ENCODE assay signal across 8 cellular contexts in genomic region chr14:69625299-69626131, GRCh38. TPM values are rescaled to one million over a fixed set of nuclear protein-coding genes. Genes with fewer than 3 reads are reported as not detected.
DNase-seq lines count a peak whose midpoint lies in the region; ATAC-seq, FAIRE-seq and TF ChIP-seq lines count a peak whose summit lies in the region.

No MANE protein-coding gene starts in this region.

- H3K9me1 ChIP-seq in IMR-90 (ENCODE audit: insufficient read depth, low read length) = peaks cover 26% of the 10 kb centered on the region

- H3K14ac ChIP-seq in IMR-90 (replicated peaks; ENCODE audit: low read depth, low read length) = peak overlapping the region; percentile 93

- H3K36me3 Mint-ChIP-seq in activated CD8-positive, alpha-beta memory T cell treated with anti-CD3 and anti-CD28 coated beads, Interleukin-2, amount 10 ng/mL, durations not matched to agents 7 days and 5 days = peaks cover 13% of the 10 kb centered on the region

- no peak overlapping the region for H3K56ac ChIP-seq in IMR-90 (ENCODE audit: extremely low read depth, insufficient read depth, low read length)

- peak; percentile 84 for ATAC-seq in IMR-90 (ENCODE audit: low read depth)
- ATAC-seq in activated CD8-positive, alpha-beta memory T cell treated with anti-CD3 and anti-CD28 coated beads, Interleukin-2, amount 10 ng/mL, durations not matched to agents 7 days and 5 days = peak; percentile 91
- ATAC-seq in esophagus mucosa = peak; percentile 70

- POLR2A ChIA-PET in IMR-90 (lab: Charles Lee; ENCODE audit: unreplicated experiment) = interaction anchor here (0.7 kb wide), 1 partner anchor 9 kb away, joined by 3 read pairs; no protein-coding TSS in a partner anchor

- peak overlapping the region; percentile 58 for H3K4me3 Mint-ChIP-seq in activated CD8-positive, alpha-beta memory T cell treated with anti-CD3 and anti-CD28 coated beads, Interleukin-2, amount 10 ng/mL, durations not matched to agents 7 days and 5 days

- no peaks in the 10 kb centered on the region for H3K9me3 Mint-ChIP-seq in activated CD8-positive, alpha-beta memory T cell treated with anti-CD3 and anti-CD28 coated beads, Interleukin-2, amount 10 ng/mL, durations not matched to agents 7 days and 5 days (ENCODE audit: low read depth)

- DNase-seq in C1 segment of cervical spinal cord (lab: John Stamatoyannopoulos, UW) = peak in 9 of 14 donors; percentile 37 to 64 (median 44)
- peak; percentile 69 for DNase-seq in GM20000 (ENCODE audit: low spot score)
- DNase-seq in IMR-90 = peak; percentile 66
- peak; percentile 95 for DNase-seq in activated CD8-positive, alpha-beta memory T cell treated with anti-CD3 and anti-CD28 coated beads, Interleukin-2, amount 10 ng/mL, durations not matched to agents 7 days and 5 days
- DNase-seq in pulmonary artery endothelial cell (ENCODE audit: low read depth, low spot score) = peak; percentile 46
- no peak for DNase-seq in SK-N-DZ (ENCODE audit: low spot score)
- no peak for DNase-seq in D721Med (ENCODE audit: insufficient read length, low spot score)

- H4K5ac ChIP-seq in IMR-90 (ENCODE audit: low read depth, low read length) = peak overlapping the region; percentile 83; the same call in 1 of the 2 replicates

- H3K4me1 Mint-ChIP-seq in activated CD8-positive, alpha-beta memory T cell treated with anti-CD3 and anti-CD28 coated beads, Interleukin-2, amount 10 ng/mL, durations not matched to agents 7 days and 5 days = peaks cover 92% of the 10 kb centered on the region

- H4K8ac ChIP-seq in IMR-90 (ENCODE audit: low read depth in 2 of 2, low read length in 2 of 2) = peak overlapping the region; percentile 62 to 89

- dilution Hi-C loops in IMR-90 (cut with HindIII; ENCODE audit: low sequenced_read_pairs, unreplicated experiment) = no loop called here

- intact Hi-C loops in IMR-90 (cut with micrococcal nuclease) = no loop called here

- TF ChIP-seq POLR2A in IMR-90 (IDR thresholded peaks at IDR 0.05; ENCODE audit: low read depth, low read length) = no peak

- no peaks in the 10 kb centered on the region for H3K27me3 Mint-ChIP-seq in activated CD8-positive, alpha-beta memory T cell treated with anti-CD3 and anti-CD28 coated beads, Interleukin-2, amount 10 ng/mL, durations not matched to agents 7 days and 5 days

- H4K91ac ChIP-seq in IMR-90 (ENCODE audit: insufficient read depth, low read depth, low read length) = peak overlapping the region; percentile 50

- H3K23ac ChIP-seq in IMR-90 (ENCODE audit: low read depth, low read length) = peak overlapping the region; percentile 88

- H3K4ac ChIP-seq in IMR-90 (ENCODE audit: low read depth, low read length) = peak overlapping the region; percentile 67

- BruUV-seq in IMR-90 (replicated peaks; lab: Mats Ljungman, UMichigan) = no TSS peak

- no peaks in the 10 kb centered on the region for H3K27me3 ChIP-seq in IMR-90 (ENCODE audit: control insufficient read depth, insufficient read depth, low read length)

- peaks cover 39% of the 10 kb centered on the region for H4K20me1 ChIP-seq in IMR-90 (ENCODE audit: insufficient read depth, low read length)

- peaks cover 20% of the 10 kb centered on the region for H3K4me1 ChIP-seq in IMR-90 (ENCODE audit: control insufficient read depth, insufficient read depth, low read length)

- H2AK5ac ChIP-seq in IMR-90 (ENCODE audit: low read depth, low read length) = peak overlapping the region; percentile 76

- peak overlapping the region; percentile 74 for H2BK5ac ChIP-seq in IMR-90 (ENCODE audit: low read depth, low read length, poor library complexity, severe bottlenecking)

- peak overlapping the region; percentile 67 for H3K18ac ChIP-seq in IMR-90 (ENCODE audit: low read depth, low read length)

- H2AK9ac ChIP-seq in IMR-90 (replicated peaks; ENCODE audit: low read depth, low read length, poor library complexity) = peak overlapping the region; percentile 86

- peak overlapping the region; percentile 64; the same call in 1 of the 3 replicates for H2BK15ac ChIP-seq in IMR-90 (ENCODE audit: low read depth, low read length)

- H3K4me2 ChIP-seq in IMR-90 (ENCODE audit: low read depth, low read length) = peak overlapping the region; percentile 67; the same call in 1 of the 2 replicates

- TF ChIP-seq CTCF in GM20000 (IDR thresholded peaks at IDR 0.05; ENCODE audit: extremely low read depth, missing control alignments) (no peak), IMR-90 (conservative IDR thresholded peaks at IDR 0.05; ENCODE audit: low read depth, low read length) (no peak), D721Med (IDR thresholded peaks at IDR 0.05; ENCODE audit: insufficient read depth, missing control alignments) (no peak)

- no peak for FAIRE-seq in D721Med (lab: Jason Lieb, UNC)

- peak overlapping the region; percentile 45 for H2AFZ ChIP-seq in IMR-90 (replicated peaks; ENCODE audit: low read length, poor library complexity)

- no peaks in the 10 kb centered on the region for H3K36me3 ChIP-seq in IMR-90 (ENCODE audit: control insufficient read depth, insufficient read depth, low read length)

- H2BK120ac ChIP-seq in IMR-90 (ENCODE audit: low read depth, low read length) = peak overlapping the region; percentile 67

- peaks cover 34 to 85% of the 10 kb centered on the region in 2 experiments for H3K79me1 ChIP-seq in IMR-90 (ENCODE audit: low read depth in 1 of 2, low read length in 2 of 2)

- no peak for TF ChIP-seq RAD21 in IMR-90 (IDR thresholded peaks at IDR 0.05; ENCODE audit: low read length)

- CTCF ChIA-PET in IMR-90 (lab: Yijun Ruan, JAX) = interaction anchor here (0.6 kb wide), 1 partner anchor 23 kb away, joined by 3 read pairs; no protein-coding TSS in a partner anchor
- CTCF ChIA-PET in activated CD8-positive, alpha-beta memory T cell treated with anti-CD3 and anti-CD28 coated beads, Interleukin-2, amount 10 ng/mL, durations not matched to agents 7 days and 5 days (lab: Charles Lee) = interaction anchor here (0.8 to 1.9 kb wide), 8 partner anchors 9 to 102 kb away, joined by 3 to 16 read pairs (median 4); partner anchors contain the start of gene SUSD6

- no peak overlapping the region for H3K9ac ChIP-seq in IMR-90 (ENCODE audit: low read depth, low read length)

- H2BK20ac ChIP-seq in IMR-90 (ENCODE audit: low read depth, low read length) = peak overlapping the region; percentile 43; the same call in 1 of the 2 replicates

- H3K27ac ChIP-seq in IMR-90 (ENCODE audit: insufficient read depth, low read length) = peak overlapping the region; percentile 18

- in situ Hi-C loops in IMR-90 (cut with MboI; ENCODE audit: low sequenced_read_pairs) = no loop called here

- H3K4me3 ChIP-seq in IMR-90 (ENCODE audit: insufficient read depth, low read depth, low read length) = no peak overlapping the region

- H3K27ac Mint-ChIP-seq in activated CD8-positive, alpha-beta memory T cell treated with anti-CD3 and anti-CD28 coated beads, Interleukin-2, amount 10 ng/mL, durations not matched to agents 7 days and 5 days = peak overlapping the region; percentile 96

- H3K9me3 ChIP-seq in IMR-90 (ENCODE audit: control insufficient read depth, insufficient read depth, low read length) = no peaks in the 10 kb centered on the region

- WGBS in IMR-90 (ENCODE audit: extremely low coverage in 2 of 2, insufficient read length in 1 of 2), 2 experiments = no CpG with 5 or more reads among the region's 11 CpGs

TF ChIP-seq in IMR-90, 13 proteins besides CTCF, POLR2A, EP300 and RAD21:
- TF ChIP-seq MAZ (IDR thresholded peaks at IDR 0.05; ENCODE audit: borderline replicate concordance, low read depth, low read length) = no peak
- no peak for TF ChIP-seq CHD1 (IDR thresholded peaks at IDR 0.05; ENCODE audit: low read depth, low read length)
- no peak for TF ChIP-seq SMC3 (IDR thresholded peaks at IDR 0.05; ENCODE audit: low read depth, low read length)
- TF ChIP-seq RFX5 (IDR thresholded peaks at IDR 0.05; ENCODE audit: low read depth, low read length) = no peak
- TF ChIP-seq BHLHE40 (IDR thresholded peaks at IDR 0.05; ENCODE audit: low read depth, low read length) = no peak
- TF ChIP-seq MAFK (IDR thresholded peaks at IDR 0.05; ENCODE audit: low read depth, low read length) = no peak
- TF ChIP-seq RCOR1 (IDR thresholded peaks at IDR 0.05; ENCODE audit: insufficient replicate concordance, low read length) = no peak
- no peak for TF ChIP-seq MXI1 (IDR thresholded peaks at IDR 0.05; ENCODE audit: borderline replicate concordance, low read depth, low read length)

RNA-seq across cellular contexts. Expression of gene SUSD6, which starts 14.1 kb away (rescaled TPM):
- total RNA-seq in IMR-90 (2012; rRNA removed) (2.3 and 2.5 TPM in 2 replicates), esophagus mucosa (35.2 TPM), pulmonary artery endothelial cell (9.2 and 11.7 TPM in 2 replicates)
- polyA plus RNA-seq in IMR-90 (2012; rRNA removed) = 10.1 and 10.4 TPM in 2 replicates
- polyA plus RNA-seq in IMR-90 (2012; cell fraction: cytosol; rRNA removed) = 5.9 and 7.7 TPM in 2 replicates
- polyA plus RNA-seq in IMR-90 (2012; cell fraction: nucleus; rRNA removed; ENCODE audit: low replicate concordance) = 21.8 and 29.0 TPM in 2 replicates
- total RNA-seq in activated CD8-positive, alpha-beta memory T cell treated with anti-CD3 and anti-CD28 coated beads, Interleukin-2, amount 10 ng/mL, durations not matched to agents 7 days and 5 days = 10 to 100 TPM; 62.9 to 66.4 TPM
- 1.9 and 2.3 TPM in 2 replicates for polyA plus RNA-seq in SK-N-DZ (2014; cell fraction: cytosol; rRNA removed)
- polyA plus RNA-seq in SK-N-DZ (2014; cell fraction: nucleus; rRNA removed) = 1.8 and 6.1 TPM in 2 replicates

RNA-seq across cellular contexts. Expression of gene CCDC177, which starts 50.8 kb away (rescaled TPM):
- not detected in 2 replicates for total RNA-seq in IMR-90 (2012; rRNA removed)
- polyA plus RNA-seq in IMR-90 (2012; rRNA removed) = not detected in 2 replicates
- not detected in 2 replicates for polyA plus RNA-seq in IMR-90 (2012; cell fraction: cytosol; rRNA removed)
- not detected in 2 replicates for polyA plus RNA-seq in IMR-90 (2012; cell fraction: nucleus; rRNA removed; ENCODE audit: low replicate concordance)
- total RNA-seq in activated CD8-positive, alpha-beta memory T cell treated with anti-CD3 and anti-CD28 coated beads, Interleukin-2, amount 10 ng/mL, durations not matched to agents 7 days and 5 days = not detected
- total RNA-seq in esophagus mucosa = not detected
- total RNA-seq in pulmonary artery endothelial cell = not detected in 2 replicates
- polyA plus RNA-seq in SK-N-DZ (2014; cell fraction: cytosol; rRNA removed) = 5.1 and 7.3 TPM in 2 replicates
- polyA plus RNA-seq in SK-N-DZ (2014; cell fraction: nucleus; rRNA removed) = 4.1 and 4.8 TPM in 2 replicates

Comparison
In these comparisons a context has a peak if more than half of its experiments do, and no peak if none do; other contexts are left out.
1. DNase-seq: peak in C1 segment of cervical spinal cord (9 of 14), GM20000 (single experiment), IMR-90 (single experiment), activated CD8-positive, alpha-beta memory T cell treated with anti-CD3 and anti-CD28 coated beads, Interleukin-2, amount 10 ng/mL, durations not matched to agents 7 days and 5 days (single experiment) and pulmonary artery endothelial cell (single experiment); none in SK-N-DZ (single experiment) and D721Med (single experiment).
2. Peak in every context shown above with its lines, with median percentiles within 50 percentile points of each other: ATAC-seq.